10 cellular contexts compared by ENCODE assay signal in genomic region chr1:212567676-212568075, GRCh38. TPM values are rescaled to one million over a fixed set of nuclear protein-coding genes. Genes with fewer than 3 reads are reported as not detected.
DNase-seq lines count a peak whose midpoint lies in the region; ATAC-seq, FAIRE-seq and TF ChIP-seq lines count a peak whose summit lies in the region.
"Had no signal": no experiment of that assay in that cellular context is flagged by ENCODE, and none has a peak within 500 bp of the region (broad histone marks: within the 10 kb centered on the region; RNA-seq: fewer than 3 reads in every experiment).

No MANE protein-coding gene starts in this region.

- TF ChIP-seq EP300 in A549 (IDR thresholded peaks at IDR 0.05) = no peak

- no peaks in the 10 kb centered on the region for H4K20me1 ChIP-seq in KMS-11 (ENCODE audit: insufficient read depth)

- H3K9ac ChIP-seq in KMS-11 = no peak overlapping the region; the same call in 1 of the 2 replicates

- H3K4me3 ChIP-seq in A549 (no peak overlapping the region), KMS-11 (IDR thresholded peaks at IDR 0.05; ENCODE audit: insufficient read depth, low read depth, low read length) (no peak overlapping the region)

- TF ChIP-seq POLR2A in A549 (IDR thresholded peaks at IDR 0.05; ENCODE audit: low read length) = no peak

- no peak for TF ChIP-seq RAD21 in A549 (conservative IDR thresholded peaks at IDR 0.05 in 1 of 2, IDR thresholded peaks at IDR 0.05 in 1 of 2)

- H3K27ac Mint-ChIP-seq in brain (peak overlapping the region in 2 of 5 experiments; percentile 91 to 94), nephron (peak overlapping the region in 2 of 3 experiments; percentile 72 to 75)

- H3K4me1 Mint-ChIP-seq in brain (peaks cover 30% of the 10 kb centered on the region), nephron (peaks cover 22% of the 10 kb centered on the region)

- ATAC-seq in A549 = no peak
- no peak for ATAC-seq in GM21717 (IDR thresholded peaks at IDR 0.05; ENCODE audit: unreplicated experiment)

- 83% methylated on average over 2 of the region's 2 CpGs for WGBS in A549 (ENCODE audit: missing lambda C conversion rate)

- no peaks in the 10 kb centered on the region for H3K36me3 Mint-ChIP-seq in brain
- no peaks in the 10 kb centered on the region for H3K36me3 Mint-ChIP-seq in nephron (ENCODE audit: low read depth)
- H3K36me3 Mint-ChIP-seq: activated CD4-positive, alpha-beta memory T cell treated with anti-CD3 and anti-CD28 coated beads for 36 hours had no signal

- POLR2A ChIA-PET in A549 (lab: Yijun Ruan, JAX) = interaction anchor here (1.0 to 3.1 kb wide), 3 partner anchors 9 to 224 kb away, joined by 3 to 14 read pairs (median 7); partner anchors contain the start of genes ATF3, NSL1 and TATDN3

- peaks cover 48% of the 10 kb centered on the region; the same call in 1 of the 2 replicates for H3K27me3 ChIP-seq in KMS-11 (ENCODE audit: insufficient read depth, low read depth)

- peak overlapping the region in 3 of 5 experiments; percentile 28 to 86 (median 82) for H3K4me3 Mint-ChIP-seq in brain
- peak overlapping the region in 2 of 3 experiments; percentile 84 to 88 for H3K4me3 Mint-ChIP-seq in nephron

- H3K27me3 Mint-ChIP-seq in brain (peaks cover 4% of the 10 kb centered on the region), nephron (ENCODE audit: low read depth) (peaks cover 7% of the 10 kb centered on the region)

- DNase-seq in A549 (ENCODE audit: low read depth in 1 of 2, low spot score in 1 of 2) = no peak
- DNase-seq in NCI-H2227 (lab: John Stamatoyannopoulos, UW; ENCODE audit: unreplicated experiment) = no peak
- no peak for DNase-seq in activated effector memory CD4-positive, alpha-beta T cell treated with anti-CD3 and anti-CD28 coated beads, Interleukin-2, amount 50 U/mL, for 16 hours
- no peak for DNase-seq in NCI-H1417 treated with DMSO at 0.1 percent for 48 hours (lab: John Stamatoyannopoulos, UW)

- peak overlapping the region; percentile 93 for H3K4me2 ChIP-seq in A549
- peak overlapping the region; percentile 71 for H3K4me2 ChIP-seq in KMS-11

- no peak for TF ChIP-seq CTCF in A549 (IDR thresholded peaks at IDR 0.05)
- no peak for TF ChIP-seq CTCF in KMS-11 (conservative IDR thresholded peaks at IDR 0.05; ENCODE audit: low read depth, low read length)
- TF ChIP-seq CTCF in brain (conservative IDR thresholded peaks at IDR 0.05) = no peak
- TF ChIP-seq CTCF in nephron (IDR thresholded peaks at IDR 0.05; ENCODE audit: unreplicated experiment in 3 of 3) = no peak

- FAIRE-seq in A549 (lab: Jason Lieb, UNC) = no peak

- no peaks in the 10 kb centered on the region for H3K79me2 ChIP-seq in KMS-11 (ENCODE audit: insufficient read depth, low read depth)

- H3K9me3 Mint-ChIP-seq in brain (peaks cover 0 to 12% (median 5%) of the 10 kb centered on the region in 5 experiments), nephron (no peaks in the 10 kb centered on the region)

- peak overlapping the region in 1 of 2 experiments; percentile 84; a peak in 1 of 6 replicates for H3K27ac ChIP-seq in A549
- H3K27ac ChIP-seq in KMS-11 = peak overlapping the region; percentile 37; the same call in 1 of the 2 replicates
- H3K27ac ChIP-seq: C4-2B had no signal

- CTCF ChIA-PET in A549 (lab: Yijun Ruan, JAX) = interaction anchor here (1.1 to 2.7 kb wide), 7 partner anchors 14 to 98 kb away, joined by 3 to 16 read pairs (median 4); no protein-coding TSS in a partner anchor

- H3K9me3 ChIP-seq in A549 = no peaks in the 10 kb centered on the region

- H2AFZ ChIP-seq in KMS-11 (ENCODE audit: low read depth) = no peak overlapping the region

- no peaks in the 10 kb centered on the region for H3K36me3 ChIP-seq in KMS-11 (ENCODE audit: insufficient read depth)

- H3K4me1 ChIP-seq in A549 (peaks cover 13% of the 10 kb centered on the region), KMS-11 (ENCODE audit: low read depth, poor library complexity, severe bottlenecking) (peaks cover 24% of the 10 kb centered on the region)

TF ChIP-seq in A549, 52 proteins besides CTCF, POLR2A, EP300 and RAD21:
- TF ChIP-seq ELK1 (IDR thresholded peaks at IDR 0.05; ENCODE audit: low read depth, low read length) = no peak
- TF ChIP-seq PHF8 (IDR thresholded peaks at IDR 0.05; ENCODE audit: borderline replicate concordance, low read depth) = no peak
- no peak for TF ChIP-seq CHD2 (IDR thresholded peaks at IDR 0.05; ENCODE audit: low read length, partially characterized antibody)
- TF ChIP-seq ESRRA (IDR thresholded peaks at IDR 0.05; ENCODE audit: borderline replicate concordance, low read length) = no peak
- TF ChIP-seq MYC (IDR thresholded peaks at IDR 0.05; ENCODE audit: borderline replicate concordance, low read length) = no peak
- TF ChIP-seq MAX (IDR thresholded peaks at IDR 0.05) = no peak
- no peak for TF ChIP-seq HOXA7 (CRISPR knock-in tag; IDR thresholded peaks at IDR 0.05)
- no peak for TF ChIP-seq JUNB (IDR thresholded peaks at IDR 0.05)
- TF ChIP-seq ZNF302 (CRISPR knock-in tag; IDR thresholded peaks at IDR 0.05) = no peak
- TF ChIP-seq FOXS1 (CRISPR knock-in tag; IDR thresholded peaks at IDR 0.05) = no peak
- no peak for TF ChIP-seq HOXB13 (CRISPR knock-in tag; IDR thresholded peaks at IDR 0.05; ENCODE audit: low read depth)
- TF ChIP-seq RFX5 (IDR thresholded peaks at IDR 0.05) = no peak
- TF ChIP-seq HDAC2 (IDR thresholded peaks at IDR 0.05) = no peak
- TF ChIP-seq ZFP36 (IDR thresholded peaks at IDR 0.05; ENCODE audit: borderline replicate concordance, partially characterized antibody) = no peak
- TF ChIP-seq HOXB5 (CRISPR knock-in tag; IDR thresholded peaks at IDR 0.05) = no peak
TF ChIP-seq in A549: peak in this region for 0.

RNA-seq across cellular contexts. Expression of gene ATF3, which starts 40.9 kb away (rescaled TPM):
- polyA plus RNA-seq in A549 (2011; rRNA removed) = 33.4 and 62.9 TPM in 2 replicates
- 29.2 and 44.9 TPM in 2 replicates for polyA plus RNA-seq in A549 (2012; cell fraction: cytosol; rRNA removed)
- 81.6 and 101 TPM in 2 replicates for polyA plus RNA-seq in A549 (2012; cell fraction: nucleus; rRNA removed)
- polyA plus RNA-seq in A549 (2017; fragmentation: RNase III; extraction: RNeasy Plus Mini Kit Qiagen cat#74134 plus additional on column Dnase treatment) = 4.4 to 5.0 TPM (median 4.7 TPM) in 3 replicates
- polyA minus RNA-seq in A549 (2011; rRNA and poly(A)+ RNA removed) = 106 and 171 TPM in 2 replicates
- 12.3 TPM for polyA plus RNA-seq in brain (ENCODE audit: insufficient read depth, low read depth, low replicate concordance)
